8 cellular contexts compared by ENCODE assay signal in the genomic region with DNA sequence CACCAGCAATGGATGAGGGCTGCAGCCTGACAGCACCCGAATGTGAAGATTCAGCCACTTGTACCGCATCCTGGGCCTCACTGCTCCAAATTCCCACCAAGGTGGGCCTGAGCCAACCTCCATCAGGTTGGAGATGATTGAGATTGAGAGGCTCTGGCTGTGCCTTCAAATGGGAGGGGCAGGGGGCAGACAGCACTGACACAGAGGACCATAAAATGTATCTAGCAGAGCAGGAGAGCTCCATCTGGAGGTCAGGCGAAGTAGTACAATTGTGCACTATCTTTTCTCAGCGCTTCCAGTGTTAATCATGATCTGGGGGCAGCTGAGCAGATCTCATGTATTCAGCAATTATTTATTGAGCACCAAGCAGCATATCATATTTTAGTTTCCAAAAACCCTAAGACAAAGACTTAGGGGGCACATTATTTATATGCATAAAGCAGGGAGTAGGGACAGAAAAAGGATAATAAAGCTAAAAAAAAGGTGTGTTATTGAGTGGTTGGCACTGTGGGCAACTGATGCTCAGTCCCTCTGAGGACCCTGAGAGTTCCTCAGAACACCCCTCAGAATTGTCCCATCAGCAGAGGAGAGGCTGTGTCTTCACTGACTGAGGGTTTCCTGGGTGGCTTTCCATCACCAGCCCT. TPM values are rescaled to one million over a fixed set of nuclear protein-coding genes. Genes with fewer than 3 reads are reported as not detected.
DNase-seq lines count a peak whose midpoint lies in the region; ATAC-seq and TF ChIP-seq lines count a peak whose summit lies in the region.

No MANE protein-coding gene starts in this region.

- H3K4me1 Mint-ChIP-seq in T-helper 2 cell treated with Interferon-gamma antibody and Interleukin-4, amounts not matched to agents 5 μg/mL and 100 μg/mL, for 36 hours (ENCODE audit: low read depth): peaks cover 16% of the 10 kb centered on the region
- peaks cover 22% of the 10 kb centered on the region for H3K4me1 Mint-ChIP-seq in brain

- H3K4me3 Mint-ChIP-seq in T-helper 2 cell treated with Interferon-gamma antibody and Interleukin-4, amounts not matched to agents 5 μg/mL and 100 μg/mL, for 36 hours: no peak overlapping the region
- H3K4me3 Mint-ChIP-seq in brain: no peak overlapping the region

- DNase-seq in NCI-H187 (lab: John Stamatoyannopoulos, UW): peak; percentile 26 to 43
- no peak for DNase-seq in NCI-H187 treated with DMSO at 0.1 percent for 48 hours (lab: John Stamatoyannopoulos, UW)
- DNase-seq in H4 (ENCODE audit: low spot score): peak; percentile 54
- DNase-seq in Kasumi-1 (lab: John Stamatoyannopoulos, UW): peak; percentile 71 to 77
- peak; percentile 50 for DNase-seq in T-helper 2 cell treated with Interferon-gamma antibody and Interleukin-4, amounts not matched to agents 5 μg/mL and 100 μg/mL, for 36 hours (ENCODE audit: low spot score)
- DNase-seq in left colon: peak in 1 of 2 donors; percentile 57
- peak; percentile 29 for DNase-seq in stimulated activated CD8-positive, alpha-beta memory T cell treated with anti-CD3 and anti-CD28 coated beads, Interleukin-15, amount 100 ng/mL, for 1 hour (ENCODE audit: low read depth)

- no peak overlapping the region for H3K27ac Mint-ChIP-seq in T-helper 2 cell treated with Interferon-gamma antibody and Interleukin-4, amounts not matched to agents 5 μg/mL and 100 μg/mL, for 36 hours
- H3K27ac Mint-ChIP-seq in brain: no peak overlapping the region

- intact Hi-C loops in left colon (cut with DNase I, micrococcal nuclease): loop anchor here in 1 of 2 donors (5.0 to 10.0 kb wide), 2 partner anchors 161 to 581 kb away; no protein-coding TSS in a partner anchor

- peak; percentile 68 for ATAC-seq in left colon

- TF ChIP-seq CTCF in brain (conservative IDR thresholded peaks at IDR 0.05): peak; percentile 54 to 64

- H3K9me3 Mint-ChIP-seq in T-helper 2 cell treated with Interferon-gamma antibody and Interleukin-4, amounts not matched to agents 5 μg/mL and 100 μg/mL, for 36 hours: no peaks in the 10 kb centered on the region
- H3K9me3 Mint-ChIP-seq in brain: peaks cover 0 to 6% (median 0%) of the 10 kb centered on the region in 5 experiments

- H3K27me3 Mint-ChIP-seq in T-helper 2 cell treated with Interferon-gamma antibody and Interleukin-4, amounts not matched to agents 5 μg/mL and 100 μg/mL, for 36 hours (ENCODE audit: low read depth): no peaks in the 10 kb centered on the region
- no peaks in the 10 kb centered on the region for H3K27me3 Mint-ChIP-seq in brain

- H3K36me3 Mint-ChIP-seq in T-helper 2 cell treated with Interferon-gamma antibody and Interleukin-4, amounts not matched to agents 5 μg/mL and 100 μg/mL, for 36 hours (ENCODE audit: low read depth): no peaks in the 10 kb centered on the region
- no peaks in the 10 kb centered on the region for H3K36me3 Mint-ChIP-seq in brain

RNA-seq across cellular contexts. Expression of a gene that starts 31.6 kb away (rescaled TPM):
- total RNA-seq in H4 (2014; rRNA removed; shearing (Covaris generic)): not detected in 2 replicates
- polyA plus RNA-seq in brain (ENCODE audit: insufficient read depth, low read depth, low replicate concordance): 0.22 TPM
- total RNA-seq in left colon: 1 to 10 TPM; 1.5 to 4.0 TPM
